Comparison of ENCODE assay signal across 8 cellular contexts in genomic region chr3:125374996-125375941, GRCh38. TPM values are rescaled to one million over a fixed set of nuclear protein-coding genes. Genes with fewer than 3 reads are reported as not detected.
DNase-seq lines count a peak whose midpoint lies in the region; ATAC-seq and TF ChIP-seq lines count a peak whose summit lies in the region.

Gene ZNF148 (minus strand): TSS chr3:125375325. CDS start chr3:125313640, 61,685 bp downstream.

- H3K27ac ChIP-seq in HL-60 (replicated peaks): peak within 1 kb of the TSS; percentile 87
- H3K27ac ChIP-seq in lung (ENCODE audit: low read depth in 1 of 2, low read length in 1 of 2): peak within 1 kb of the TSS; percentile 79 to 93

- H3K4me3 ChIP-seq in HL-60 (replicated peaks; ENCODE audit: insufficient read depth, low read length) (peak within 1 kb of the TSS; percentile 87), lung (peak within 1 kb of the TSS; percentile 94)

- no peak for TF ChIP-seq CTCF in HL-60 (IDR thresholded peaks at IDR 0.05; ENCODE audit: insufficient read depth, low read length)
- TF ChIP-seq CTCF in lung (IDR thresholded peaks at IDR 0.05; ENCODE audit: control extremely low read depth, extremely low read depth): peak; percentile 5

- H3K27me3 ChIP-seq in HL-60 (ENCODE audit: insufficient read depth, poor library complexity, severe bottlenecking) (no peaks in the 10 kb centered on the region), lung (ENCODE audit: control insufficient read depth, insufficient read depth) (no peaks in the 10 kb centered on the region)

- no peaks in the 10 kb centered on the region for H3K36me3 ChIP-seq in lung (ENCODE audit: control insufficient read depth in 2 of 2, insufficient read depth in 2 of 2, low read length in 2 of 2)

- peaks cover 2 to 15% of the 10 kb centered on the region in 2 donors for H3K4me1 ChIP-seq in lung (ENCODE audit: control insufficient read depth in 2 of 2, insufficient read depth in 2 of 2, low read length in 2 of 2)

- WGBS in lung, 2 donors: 0 to 1% methylated on average over 49 to 69 of the region's 69 CpGs

- ATAC-seq in GM19452 (IDR thresholded peaks at IDR 0.05; ENCODE audit: unreplicated experiment): peak; percentile 85
- ATAC-seq in lung (ENCODE audit: insufficient read depth, low FRiP score): peak; percentile 98

- H3K9me3 ChIP-seq in lung (ENCODE audit: control insufficient read depth in 2 of 2, insufficient read depth in 1 of 2, low read length in 1 of 2): no peaks in the 10 kb centered on the region

- DNase-seq in CD1c-positive myeloid dendritic cell (ENCODE audit: extremely low spot score) (peak; percentile 91), HL-60 (ENCODE audit: low read depth in 1 of 2, low spot score in 1 of 2) (peak; percentile 89 to 92), NK-92 (lab: John Stamatoyannopoulos, UW; ENCODE audit: unreplicated experiment) (peak; percentile 45), lung (ENCODE audit: low spot score) (peak; percentile 91)
- DNase-seq in activated CD8-positive, alpha-beta memory T cell treated with anti-CD3 and anti-CD28 coated beads for 1 hour (ENCODE audit: extremely low read depth in 1 of 2, low read depth in 1 of 2): peak; percentile 69 to 83
- DNase-seq in effector CD4-positive, alpha-beta T cell: peak; percentile 89
- peak; percentile 81 to 88 (median 83) for DNase-seq in stimulated activated CD4-positive, alpha-beta T cell treated with anti-CD3 and anti-CD28 coated beads, TNF-alpha, amount 100 ng/mL, for 24 hours (ENCODE audit: low read depth in 3 of 3)

RNA-seq across cellular contexts. Expression of gene ZNF148, which starts in this region (rescaled TPM):
- total RNA-seq in lung: 10 to 100 TPM; 33.3 to 46.2 TPM
- polyA plus RNA-seq in lung: 1 to 10 TPM; 3.5 to 7.5 TPM

Comparison
In these comparisons a context has a peak if more than half of its experiments do, and no peak if none do; other contexts are left out.
1. Peak in every context shown above with its lines: DNase-seq, ATAC-seq, H3K4me3 ChIP-seq and H3K27ac ChIP-seq.